Comparison of ENCODE assay signal across 8 cellular contexts in the genomic region with DNA sequence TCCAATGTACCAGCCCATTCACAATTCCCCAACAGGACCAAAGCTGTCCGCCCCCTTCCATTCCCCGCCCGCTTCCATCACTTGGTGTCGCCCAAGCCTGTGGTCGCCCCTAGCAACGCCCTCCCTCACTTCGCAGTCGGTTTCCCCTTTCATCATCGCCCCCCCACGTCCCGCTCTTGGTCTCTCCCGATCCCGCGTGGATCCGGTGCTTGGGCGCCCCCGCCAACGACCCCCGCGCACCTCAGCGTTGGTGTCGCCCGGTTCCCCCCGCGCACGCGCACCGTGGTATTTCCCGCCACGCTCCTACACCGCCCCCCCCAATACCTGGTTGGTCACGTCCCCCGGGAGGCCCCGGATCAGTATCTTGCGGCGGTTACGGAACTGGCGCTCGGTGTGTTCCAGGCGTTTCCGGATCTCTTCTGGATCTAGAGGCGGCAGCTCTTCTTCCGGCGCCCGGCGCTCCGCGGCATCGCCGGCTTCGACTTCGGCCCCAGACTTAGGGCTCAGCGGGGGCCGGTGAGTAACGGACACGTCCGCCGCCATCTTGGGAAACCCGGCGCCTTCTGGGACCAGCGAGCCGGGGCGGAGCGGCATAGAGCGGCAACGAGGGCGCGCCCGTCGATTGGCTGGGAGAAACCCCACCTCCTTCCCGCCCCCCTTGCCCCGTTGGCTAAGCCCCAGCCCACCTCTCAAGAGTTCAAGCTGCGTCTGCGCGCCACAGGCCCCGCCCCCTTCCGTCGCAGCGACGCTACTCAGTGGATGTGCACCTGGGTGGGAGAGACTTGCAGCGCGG. TPM values are rescaled to one million over a fixed set of nuclear protein-coding genes. Genes with fewer than 3 reads are reported as not detected.
A peak's percentile ranks its signal among the peaks of the same experiment; 100 is the strongest.
DNase-seq lines count a peak whose midpoint lies in the region; ATAC-seq, FAIRE-seq and TF ChIP-seq lines count a peak whose summit lies in the region.

A gene with protein sequence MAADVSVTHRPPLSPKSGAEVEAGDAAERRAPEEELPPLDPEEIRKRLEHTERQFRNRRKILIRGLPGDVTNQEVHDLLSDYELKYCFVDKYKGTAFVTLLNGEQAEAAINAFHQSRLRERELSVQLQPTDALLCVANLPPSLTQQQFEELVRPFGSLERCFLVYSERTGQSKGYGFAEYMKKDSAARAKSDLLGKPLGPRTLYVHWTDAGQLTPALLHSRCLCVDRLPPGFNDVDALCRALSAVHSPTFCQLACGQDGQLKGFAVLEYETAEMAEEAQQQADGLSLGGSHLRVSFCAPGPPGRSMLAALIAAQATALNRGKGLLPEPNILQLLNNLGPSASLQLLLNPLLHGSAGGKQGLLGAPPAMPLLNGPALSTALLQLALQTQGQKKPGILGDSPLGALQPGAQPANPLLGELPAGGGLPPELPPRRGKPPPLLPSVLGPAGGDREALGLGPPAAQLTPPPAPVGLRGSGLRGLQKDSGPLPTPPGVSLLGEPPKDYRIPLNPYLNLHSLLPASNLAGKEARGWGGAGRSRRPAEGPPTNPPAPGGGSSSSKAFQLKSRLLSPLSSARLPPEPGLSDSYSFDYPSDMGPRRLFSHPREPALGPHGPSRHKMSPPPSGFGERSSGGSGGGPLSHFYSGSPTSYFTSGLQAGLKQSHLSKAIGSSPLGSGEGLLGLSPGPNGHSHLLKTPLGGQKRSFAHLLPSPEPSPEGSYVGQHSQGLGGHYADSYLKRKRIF (minus strand): TSS at position 565 of the 793 bp plus-strand sequence. CDS start 22 bp downstream, at position 543.

- no peaks in the 10 kb centered on the region for H3K9me3 Mint-ChIP-seq in Caco-2 (ENCODE audit: unreplicated experiment)

- H3K27me3 ChIP-seq in Caco-2 (replicated peaks; ENCODE audit: control insufficient read depth, insufficient read depth, low read length), result no peaks in the 10 kb centered on the region

- peak within 1 kb of the TSS; percentile 81 for H3K27ac Mint-ChIP-seq in Caco-2 (ENCODE audit: unreplicated experiment)

- FAIRE-seq in HTR-8/SVneo (lab: Jason Lieb, UNC), result peak; percentile 99

- DNase-seq in Caco-2, result peak; percentile 96
- DNase-seq in HTR-8/SVneo (ENCODE audit: insufficient read length, low spot score), result peak; percentile 99
- peak; percentile 95 for DNase-seq in NOMO-1 treated with DMSO at 0.1 percent for 48 hours (lab: John Stamatoyannopoulos, UW; ENCODE audit: unreplicated experiment)
- peak; percentile 93 for DNase-seq in effector CD8-positive, alpha-beta T cell (lab: John Stamatoyannopoulos, UW)
- peak; percentile 97 for DNase-seq in medulla oblongata (ENCODE audit: extremely low spot score)
- DNase-seq in stimulated activated CD4-positive, alpha-beta T cell treated with anti-CD3 and anti-CD28 coated beads, TNF-alpha, amount 100 ng/mL, for 48 hours (ENCODE audit: low read depth in 3 of 3), result peak; percentile 96 to 99 (median 97)

- no peak for TF ChIP-seq CTCF in Caco-2 (IDR thresholded peaks at IDR 0.05; ENCODE audit: insufficient read depth in 1 of 2, low read depth in 1 of 2, low read length in 1 of 2, severe bottlenecking in 1 of 2, unreplicated experiment in 1 of 2)

- BruUV-seq in Caco-2 (replicated peaks; lab: Mats Ljungman, UMichigan), result no TSS peak

- intact Hi-C loops in Caco-2 (cut with micrococcal nuclease; ENCODE audit: unreplicated experiment), result loop anchor here (1.0 to 5.0 kb wide), 3 partner anchors 46 to 64 kb away; a partner anchor contains a TSS

- POLR2A ChIA-PET in Caco-2 (lab: Charles Lee), result interaction anchor here (0.5 to 1.3 kb wide), 14 partner anchors 35 to 318 kb away, joined by 3 to 17 read pairs (median 6); a partner anchor contains a TSS
- POLR2A ChIA-PET in activated CD8-positive, alpha-beta memory T cell treated with anti-CD3 and anti-CD28 coated beads for 36 hours (lab: Charles Lee), result interaction anchor here (0.6 to 2.2 kb wide), 7 partner anchors 13 to 62 kb away, joined by 3 to 17 read pairs (median 7); a partner anchor contains a TSS

- CTCF ChIA-PET in Caco-2 (lab: Charles Lee), result interaction anchor here (1.0 to 2.3 kb wide), 4 partner anchors 55 to 74 kb away, joined by 3 to 26 read pairs (median 13); a partner anchor contains a TSS
- CTCF ChIA-PET in activated CD8-positive, alpha-beta memory T cell treated with anti-CD3 and anti-CD28 coated beads for 36 hours (lab: Charles Lee), result interaction anchor here (0.6 to 1.8 kb wide), 7 partner anchors 56 to 242 kb away, joined by 3 to 10 read pairs (median 3); no protein-coding TSS in a partner anchor

- no peaks in the 10 kb centered on the region for H3K27me3 Mint-ChIP-seq in Caco-2 (ENCODE audit: insufficient read depth, unreplicated experiment)

- no peaks in the 10 kb centered on the region for H3K36me3 ChIP-seq in Caco-2 (ENCODE audit: control insufficient read depth, insufficient read depth, low read length)

- peak within 1 kb of the TSS; percentile 85 for H3K4me3 Mint-ChIP-seq in Caco-2 (ENCODE audit: unreplicated experiment)

- H3K4me3 ChIP-seq in Caco-2 (ENCODE audit: low read depth, low read length), result peak within 1 kb of the TSS; percentile 79

- H3K9me3 ChIP-seq in Caco-2, result no peaks in the 10 kb centered on the region

- peaks cover 44% of the 10 kb centered on the region for H3K36me3 Mint-ChIP-seq in Caco-2 (ENCODE audit: insufficient read depth, unreplicated experiment)

- H3K4me1 Mint-ChIP-seq in Caco-2 (ENCODE audit: low read depth, unreplicated experiment), result peaks cover 5% of the 10 kb centered on the region

- ATAC-seq in GM21381 (IDR thresholded peaks at IDR 0.05; ENCODE audit: unreplicated experiment), result peak; percentile 88

- peaks cover 6% of the 10 kb centered on the region; the same call in 1 of the 2 replicates for H3K4me1 ChIP-seq in Caco-2

RNA-seq across cellular contexts. Expression of the gene that starts here (rescaled TPM):
- total RNA-seq in Caco-2 (2022), result 53.9 and 55.1 TPM in 2 replicates
- total RNA-seq in activated CD8-positive, alpha-beta memory T cell treated with anti-CD3 and anti-CD28 coated beads for 36 hours, result 100 to 1,000 TPM; 100 to 102 TPM

Comparison
In these comparisons a context has a peak if more than half of its experiments do, and no peak if none do; other contexts are left out.
1. Peak in every context shown above with its lines: DNase-seq, ATAC-seq and H3K4me3 ChIP-seq.